ENCODE assay signal across 39 cellular contexts in genomic region chrX:8834393-8834792, GRCh38. TPM values are rescaled to one million over a fixed set of nuclear protein-coding genes. Genes with fewer than 3 reads are reported as not detected.
"Had no signal": no experiment of that assay in that cellular context is flagged by ENCODE, and none has a peak within 500 bp of the region (broad histone marks: within the 10 kb centered on the region; RNA-seq: fewer than 3 reads in every experiment).

No MANE protein-coding gene starts in this region.

- H3K9me3 ChIP-seq: MG63 had no signal

- H3K4me3 ChIP-seq: MG63 had no signal

- H3K27me3 ChIP-seq: MG63 had no signal

- H3K36me3 ChIP-seq: MG63 had no signal

- DNase-seq: Karpas-422, Kasumi-1, MG63, MM.1S, MV-4-11, NCI-H1048, NCI-H1092, NCI-H1092 treated with DMSO at 0.1 percent for 48 hours, NCI-H1105, NCI-H1105 treated with DMSO at 0.1 percent for 48 hours, NCI-H1417, NCI-H1417 treated with DMSO at 0.1 percent for 48 hours, NCI-H1436, NCI-H1436 treated with DMSO at 0.1 percent for 48 hours, NCI-H146, NCI-H1694, NCI-H1694 treated with DMSO at 0.1 percent for 48 hours, NCI-H187, NCI-H187 treated with DMSO at 0.1 percent for 48 hours, NCI-H1930, NCI-H2029, NCI-H2029 treated with DMSO at 0.1 percent for 48 hours, NCI-H2081, NCI-H2081 treated with DMSO at 0.1 percent for 48 hours, NCI-H2107, NCI-H2171, NCI-H2171 treated with DMSO at 0.1 percent for 48 hours, NCI-H2227 treated with DMSO at 0.1 percent for 48 hours, NCI-H226, NCI-H345, NCI-H446, NCI-H446 treated with DMSO at 0.1 percent for 48 hours, NCI-H510A, NCI-H510A treated with DMSO at 0.1 percent for 48 hours, NCI-H524 treated with DMSO at 0.1 percent for 48 hours had no signal

RNA-seq across cellular contexts. Expression of gene FAM9A, which starts 33.2 kb away (rescaled TPM):
- total RNA-seq: LHCN-M2, M059J, MCF 10A, NCI-H460 had no signal
